Comparison of ENCODE assay signal across 18 cellular contexts in genomic region chr3:30737746-30738499, GRCh38.
"Had no signal": no experiment of that assay in that cellular context is flagged by ENCODE, and none has a peak within 500 bp of the region (broad histone marks: within the 10 kb centered on the region; RNA-seq: fewer than 3 reads in every experiment).

No MANE protein-coding gene starts in this region.

- FAIRE-seq: pancreas had no signal

- DNase-seq: activated CD4-positive, alpha-beta T cell treated with anti-CD3 and anti-CD28 coated beads, Interleukin-2, amount 50 U/mL, for 48 hours; activated CD8-positive, alpha-beta memory T cell treated with anti-CD3 and anti-CD28 coated beads, Interleukin-2, amount 10 ng/mL, durations not matched to agents 7 days and 5 days; activated gamma-delta T cell treated with Interleukin-2 at 50 U/mL for 16 hours; activated T-cell treated with anti-CD3 and anti-CD28 coated beads, Interleukin-2, amount 50 U/mL, for 1 hour; effector CD4-positive, alpha-beta T cell; heart left ventricle; mesendoderm; natural killer cell; pancreas; right lobe of liver; SJCRH30; stimulated activated CD4-positive, alpha-beta T cell treated with anti-CD3 and anti-CD28 coated beads, Interleukin-4, amount 100 ng/mL, for 1 hour had no signal

- H3K27me3 Mint-ChIP-seq: activated CD8-positive, alpha-beta memory T cell treated with anti-CD3 and anti-CD28 coated beads, Interleukin-2, amount 10 ng/mL, durations not matched to agents 7 days and 5 days had no signal

- H3K36me3 Mint-ChIP-seq: activated CD8-positive, alpha-beta memory T cell treated with anti-CD3 and anti-CD28 coated beads, Interleukin-2, amount 10 ng/mL, durations not matched to agents 7 days and 5 days; natural killer cell had no signal

- H3K9me3 ChIP-seq: ascending aorta, breast epithelium, gastroesophageal sphincter, heart left ventricle, pancreas, right lobe of liver, SJCRH30 had no signal

- H3K36me3 ChIP-seq: ascending aorta, breast epithelium, gastroesophageal sphincter, heart left ventricle, pancreas, right lobe of liver, SJCRH30 had no signal

- H3K4me3 ChIP-seq: ascending aorta, breast epithelium, gastroesophageal sphincter, heart left ventricle, pancreas, right lobe of liver, SJCRH30, smooth muscle cell had no signal

- H3K27ac Mint-ChIP-seq: activated CD8-positive, alpha-beta memory T cell treated with anti-CD3 and anti-CD28 coated beads, Interleukin-2, amount 10 ng/mL, durations not matched to agents 7 days and 5 days; natural killer cell; T-helper 1 cell treated with Interleukin-12 subunit alpha and Interleukin-12 subunit beta and Interleukin-4 antibody, amounts not matched to agents 30 μg/mL and 1 μg/mL, for 36 hours had no signal

- H3K9me3 Mint-ChIP-seq: natural killer cell; T-helper 1 cell treated with Interleukin-12 subunit alpha and Interleukin-12 subunit beta and Interleukin-4 antibody, amounts not matched to agents 30 μg/mL and 1 μg/mL, for 36 hours had no signal

- H3K4me3 Mint-ChIP-seq: activated CD8-positive, alpha-beta memory T cell treated with anti-CD3 and anti-CD28 coated beads, Interleukin-2, amount 10 ng/mL, durations not matched to agents 7 days and 5 days; natural killer cell; T-helper 1 cell treated with Interleukin-12 subunit alpha and Interleukin-12 subunit beta and Interleukin-4 antibody, amounts not matched to agents 30 μg/mL and 1 μg/mL, for 36 hours had no signal

- H3K27ac ChIP-seq: ascending aorta, breast epithelium, gastroesophageal sphincter, heart left ventricle, pancreas, right lobe of liver, SJCRH30 had no signal

- H3K4me1 ChIP-seq: ascending aorta, breast epithelium, gastroesophageal sphincter, right lobe of liver, SJCRH30 had no signal

- ATAC-seq: activated CD8-positive, alpha-beta memory T cell treated with anti-CD3 and anti-CD28 coated beads, Interleukin-2, amount 10 ng/mL, durations not matched to agents 7 days and 5 days; esophagus mucosa; gastroesophageal sphincter; heart left ventricle; pancreas; right lobe of liver had no signal
